ENCODE assay signal across 19 cellular contexts in the genomic region with DNA sequence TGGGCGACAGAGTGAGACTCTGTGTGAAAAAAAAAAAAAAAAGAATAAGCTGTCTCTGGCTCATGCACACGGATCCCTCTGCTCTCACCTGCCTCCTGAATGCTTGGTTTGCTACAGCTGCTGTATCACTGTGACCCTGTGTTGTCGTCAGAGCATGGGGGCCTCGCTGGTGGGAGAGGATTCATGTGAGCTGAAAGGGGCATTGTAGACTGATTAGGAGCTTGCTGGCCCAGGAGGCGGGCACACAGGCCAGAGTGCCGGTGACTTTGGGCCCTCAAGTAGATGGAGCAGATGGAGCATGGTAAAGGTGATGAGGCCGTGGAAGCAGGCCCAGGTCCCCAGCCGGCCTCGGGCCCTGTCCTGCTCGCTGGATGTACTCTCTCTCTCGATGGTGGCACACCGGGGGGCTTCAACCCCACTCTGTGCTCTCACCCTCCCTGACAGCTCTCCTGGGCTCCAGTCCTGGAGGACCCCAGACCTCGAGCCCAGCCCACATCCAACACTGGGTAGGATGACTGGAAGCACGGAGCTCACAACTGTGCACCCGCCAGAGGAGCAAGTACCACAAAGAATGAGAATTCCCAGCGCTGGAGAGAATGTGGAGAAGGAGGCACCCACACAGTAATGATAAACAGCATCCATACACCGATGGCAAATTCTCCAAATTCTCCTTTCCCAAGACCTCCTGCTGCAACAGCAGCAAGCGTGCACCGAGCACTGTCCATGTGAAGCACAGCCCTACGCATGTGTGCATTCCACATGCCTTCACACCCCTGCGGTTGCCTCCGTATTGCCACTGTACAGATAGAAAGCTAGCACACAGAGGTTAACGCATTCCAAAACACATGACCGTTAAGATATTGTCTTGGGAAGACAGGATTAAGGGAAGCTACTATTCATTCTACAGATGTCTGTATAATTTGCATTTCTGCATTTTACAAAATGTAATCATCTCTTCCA. TPM values are rescaled to one million over a fixed set of nuclear protein-coding genes. Genes with fewer than 3 reads are reported as not detected.
A peak's percentile ranks its signal among the peaks of the same experiment; 100 is the strongest.
DNase-seq lines count a peak whose midpoint lies in the region; ATAC-seq lines count a peak whose summit lies in the region.
"Had no signal": no experiment of that assay in that cellular context is flagged by ENCODE, and none has a peak within 500 bp of the region (broad histone marks: within the 10 kb centered on the region; RNA-seq: fewer than 3 reads in every experiment).

No MANE protein-coding gene starts in this region.

- H3K9me3 Mint-ChIP-seq in T-cell = no peaks in the 10 kb centered on the region
- H3K9me3 Mint-ChIP-seq: CD8-positive, alpha-beta memory T cell had no signal

- peaks cover 2% of the 10 kb centered on the region for H3K27me3 ChIP-seq in H7 (ENCODE audit: control insufficient read depth, insufficient read depth, low read length)

- DNase-seq in activated effector memory CD4-positive, alpha-beta T cell treated with anti-CD3 and anti-CD28 coated beads, Interleukin-2, amount 50 U/mL, for 16 hours = peak; percentile 41
- no peak for DNase-seq in activated effector memory CD4-positive, alpha-beta T cell treated with Interleukin-2 at 50 U/mL for 16 hours
- DNase-seq in H7 (peak; percentile 41), iPS-NIHi11 (ENCODE audit: low spot score) (peak; percentile 1), posterior vena cava (ENCODE audit: low spot score) (peak; percentile 63), T-cell (no peak)
- DNase-seq in stimulated activated naive CD4-positive, alpha-beta T cell (lab: John Stamatoyannopoulos, UW) = no peak
- DNase-seq: DMS79, GM23248, NCI-H1048, NCI-H1436 treated with DMSO at 0.1 percent for 48 hours, NCI-H2081 treated with DMSO at 0.1 percent for 48 hours, NCI-H510A treated with DMSO at 0.1 percent for 48 hours, NCI-H82, PC-3 had no signal

- H3K27ac Mint-ChIP-seq in T-cell = no peak overlapping the region

- intact Hi-C loops in posterior vena cava (cut with DNase I) = no loop called here

- H3K36me3 Mint-ChIP-seq in T-cell = no peaks in the 10 kb centered on the region

- POLR2A ChIA-PET in T-cell (lab: Charles Lee) = no interaction called here

- no peak overlapping the region for H3K4me3 Mint-ChIP-seq in T-cell
- H3K4me3 Mint-ChIP-seq: CD8-positive, alpha-beta memory T cell had no signal

- ATAC-seq in GM18517 (IDR thresholded peaks at IDR 0.05; ENCODE audit: unreplicated experiment) = no peak
- ATAC-seq in T-cell (replicated peaks in 1 of 4) = no peak
- ATAC-seq: PC-3 had no signal

- H3K4me3 ChIP-seq in H7 (ENCODE audit: insufficient read depth, low read depth, low read length) = no peak overlapping the region
- H3K4me3 ChIP-seq: BLaER1 treated with 17β-estradiol and CSF1 and Interleukin-3, amounts not matched to agents 10 nM and 100 nM; GM23248 had no signal

- no peaks in the 10 kb centered on the region for H3K36me3 ChIP-seq in H7 (replicated peaks; ENCODE audit: control insufficient read depth, insufficient read depth, low read length)
- H3K36me3 ChIP-seq: BLaER1 treated with 17β-estradiol and CSF1 and Interleukin-3, amounts not matched to agents 10 nM and 100 nM had no signal

- CTCF ChIA-PET in T-cell (lab: Charles Lee) = no interaction called here

- peaks cover 0 to 12% of the 10 kb centered on the region in 2 donors for H3K27me3 Mint-ChIP-seq in T-cell

- H3K4me1 Mint-ChIP-seq in T-cell = peaks cover 0 to 7% (median 0%) of the 10 kb centered on the region in 3 donors

RNA-seq across cellular contexts. Expression of a gene that starts 6.9 kb away (rescaled TPM):
- total RNA-seq in H7 (2014; rRNA removed; shearing (Covaris generic)) = 7.2 and 13.8 TPM in 2 replicates
- total RNA-seq in posterior vena cava (10 to 100 TPM; 18.0 to 29.6 TPM), T-cell (10 to 100 TPM in 1 of 5 donors, 1 to 10 TPM in 4; 5.0 to 11.6 (median 8.6) TPM)
- total RNA-seq: GM23248, MCF 10A, PC-3 had no signal

RNA-seq across cellular contexts. Expression of a gene that starts 51.2 kb away (rescaled TPM):
- total RNA-seq in H7 (2014; rRNA removed; shearing (Covaris generic)) = not detected in 2 replicates
- total RNA-seq in posterior vena cava (not detected), T-cell (under 1 TPM in 2 of 5 donors, not detected in 3; 0.92 to 0.99 TPM)
- total RNA-seq: GM23248, MCF 10A, PC-3 had no signal

Comparison
In these comparisons a context has a peak if more than half of its experiments do, and no peak if none do; other contexts are left out.
1. DNase-seq: peak in activated effector memory CD4-positive, alpha-beta T cell treated with anti-CD3 and anti-CD28 coated beads, Interleukin-2, amount 50 U/mL, for 16 hours (single experiment), H7 (single experiment), iPS-NIHi11 (single experiment) and posterior vena cava (single experiment); none in activated effector memory CD4-positive, alpha-beta T cell treated with Interleukin-2 at 50 U/mL for 16 hours (single experiment), stimulated activated naive CD4-positive, alpha-beta T cell (0 of 6) and T-cell (0 of 34).